ENCODE assay signal across 8 cellular contexts in the genomic region with DNA sequence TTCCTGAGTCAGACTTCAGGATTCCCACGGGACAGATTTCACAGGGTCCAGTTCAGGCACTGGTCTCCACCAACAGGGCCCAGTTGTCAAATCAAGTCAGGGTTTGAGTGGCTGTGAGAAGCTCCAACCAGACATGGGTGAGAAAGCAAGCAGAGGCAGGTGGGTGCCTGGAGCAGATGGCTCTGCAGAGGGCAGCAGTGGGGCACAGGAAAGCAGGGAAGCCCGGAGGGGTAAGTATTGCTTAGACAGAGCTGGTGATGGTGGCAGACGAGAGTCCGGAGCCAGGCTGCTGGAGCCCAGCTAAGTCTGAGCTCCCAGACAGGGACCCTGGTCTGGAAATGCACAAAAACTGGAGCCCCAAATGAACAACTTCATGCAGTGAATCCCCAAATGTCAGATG. TPM values are rescaled to one million over a fixed set of nuclear protein-coding genes. Genes with fewer than 3 reads are reported as not detected.
DNase-seq lines count a peak whose midpoint lies in the region; ATAC-seq, FAIRE-seq and TF ChIP-seq lines count a peak whose summit lies in the region.

No MANE protein-coding gene starts in this region.

- H3K27ac Mint-ChIP-seq in activated B cell treated with CpG ODN at 0.5 μM for 24 hours, result no peak overlapping the region

- peak; percentile 45; the same call in 1 of the 2 replicates for TF ChIP-seq RAD21 in Ishikawa (IDR thresholded peaks at IDR 0.05; ENCODE audit: low read depth)

- TF ChIP-seq CTCF in activated B cell treated with CpG ODN at 0.5 μM for 24 hours (IDR thresholded peaks at IDR 0.05) (no peak), kidney (IDR thresholded peaks at IDR 0.05; ENCODE audit: borderline replicate concordance, extremely low read depth, insufficient read depth) (peak; percentile 36)

- CTCF ChIA-PET in activated B cell treated with CpG ODN at 0.5 μM for 24 hours (lab: Charles Lee), result interaction anchor here (0.6 to 1.5 kb wide), 6 partner anchors 15 to 225 kb away, joined by 3 to 6 read pairs (median 3); no protein-coding TSS in a partner anchor

- H3K36me3 ChIP-seq in kidney (ENCODE audit: control insufficient read depth in 1 of 2, insufficient read depth in 2 of 2, low read length in 2 of 2), result peaks cover 0 to 2% of the 10 kb centered on the region in 2 donors

- intact Hi-C loops in activated B cell treated with CpG ODN at 0.5 μM for 24 hours (cut with micrococcal nuclease) (loop anchor here (1.0 kb wide), 1 partner anchor 44 kb away; no protein-coding TSS in a partner anchor), kidney (cut with DNase I) (no loop called here)

- TF ChIP-seq EP300 in Ishikawa (IDR thresholded peaks at IDR 0.05; ENCODE audit: borderline replicate concordance), result no peak

- peaks cover 12% of the 10 kb centered on the region for H3K4me1 Mint-ChIP-seq in activated B cell treated with CpG ODN at 0.5 μM for 24 hours

- ATAC-seq in activated B cell treated with CpG ODN at 0.5 μM for 24 hours (ENCODE audit: low read depth) (peak; percentile 64), GM19467 (IDR thresholded peaks at IDR 0.05; ENCODE audit: unreplicated experiment) (no peak)

- no peak overlapping the region for H3K4me3 ChIP-seq in kidney (ENCODE audit: low read length in 2 of 2)

- no peak overlapping the region for H3K4me3 Mint-ChIP-seq in activated B cell treated with CpG ODN at 0.5 μM for 24 hours

- no peak for FAIRE-seq in kidney (lab: Jason Lieb, UNC)
- FAIRE-seq in urothelium cell line (lab: Jason Lieb, UNC), result no peak

- no peak overlapping the region for H3K9ac ChIP-seq in kidney (ENCODE audit: low read length in 2 of 2)

- no peaks in the 10 kb centered on the region for H3K9me3 Mint-ChIP-seq in activated B cell treated with CpG ODN at 0.5 μM for 24 hours

- DNase-seq in DMS153 treated with DMSO at 0.1 percent for 48 hours (lab: John Stamatoyannopoulos, UW; ENCODE audit: unreplicated experiment) (peak; percentile 21), activated B cell treated with CpG ODN at 0.5 μM for 24 hours (no peak), kidney (no peak), urothelium cell line (ENCODE audit: low spot score) (no peak), NCI-H146 treated with DMSO at 0.1 percent for 48 hours (lab: John Stamatoyannopoulos, UW; ENCODE audit: unreplicated experiment) (no peak)
- no peak for DNase-seq in effector CD4-positive, alpha-beta T cell

- no peaks in the 10 kb centered on the region for H3K36me3 Mint-ChIP-seq in activated B cell treated with CpG ODN at 0.5 μM for 24 hours (ENCODE audit: low read depth)

- no peaks in the 10 kb centered on the region for H3K9me3 ChIP-seq in kidney (ENCODE audit: control insufficient read depth in 1 of 2, low read length in 2 of 2)

- peaks cover 0 to 4% of the 10 kb centered on the region in 2 donors for H3K4me1 ChIP-seq in kidney (ENCODE audit: control insufficient read depth in 1 of 2, insufficient read depth in 1 of 2, low read depth in 1 of 2, low read length in 2 of 2)

- peaks cover 12% of the 10 kb centered on the region for H3K27me3 Mint-ChIP-seq in activated B cell treated with CpG ODN at 0.5 μM for 24 hours

- POLR2A ChIA-PET in activated B cell treated with CpG ODN at 0.5 μM for 24 hours (lab: Charles Lee), result no interaction called here

- H3K27ac ChIP-seq in kidney (ENCODE audit: low read depth in 2 of 2, low read length in 2 of 2), result no peak overlapping the region

TF ChIP-seq in Ishikawa, 13 proteins besides CTCF, POLR2A, EP300 and RAD21:
- TF ChIP-seq, protein P1, sequence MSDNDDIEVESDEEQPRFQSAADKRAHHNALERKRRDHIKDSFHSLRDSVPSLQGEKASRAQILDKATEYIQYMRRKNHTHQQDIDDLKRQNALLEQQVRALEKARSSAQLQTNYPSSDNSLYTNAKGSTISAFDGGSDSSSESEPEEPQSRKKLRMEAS (IDR thresholded peaks at IDR 0.05), result no peak
- TF ChIP-seq TEAD4 (IDR thresholded peaks at IDR 0.05), result no peak
- TF ChIP-seq TAF1 (IDR thresholded peaks at IDR 0.05; ENCODE audit: low read depth), result no peak
- no peak for TF ChIP-seq YY1 (IDR thresholded peaks at IDR 0.05; ENCODE audit: low read depth)
- TF ChIP-seq ZBTB7A (IDR thresholded peaks at IDR 0.05; ENCODE audit: low read depth), result no peak
- TF ChIP-seq CREB1 (IDR thresholded peaks at IDR 0.05; ENCODE audit: low read depth), result no peak
- TF ChIP-seq, protein P2, sequence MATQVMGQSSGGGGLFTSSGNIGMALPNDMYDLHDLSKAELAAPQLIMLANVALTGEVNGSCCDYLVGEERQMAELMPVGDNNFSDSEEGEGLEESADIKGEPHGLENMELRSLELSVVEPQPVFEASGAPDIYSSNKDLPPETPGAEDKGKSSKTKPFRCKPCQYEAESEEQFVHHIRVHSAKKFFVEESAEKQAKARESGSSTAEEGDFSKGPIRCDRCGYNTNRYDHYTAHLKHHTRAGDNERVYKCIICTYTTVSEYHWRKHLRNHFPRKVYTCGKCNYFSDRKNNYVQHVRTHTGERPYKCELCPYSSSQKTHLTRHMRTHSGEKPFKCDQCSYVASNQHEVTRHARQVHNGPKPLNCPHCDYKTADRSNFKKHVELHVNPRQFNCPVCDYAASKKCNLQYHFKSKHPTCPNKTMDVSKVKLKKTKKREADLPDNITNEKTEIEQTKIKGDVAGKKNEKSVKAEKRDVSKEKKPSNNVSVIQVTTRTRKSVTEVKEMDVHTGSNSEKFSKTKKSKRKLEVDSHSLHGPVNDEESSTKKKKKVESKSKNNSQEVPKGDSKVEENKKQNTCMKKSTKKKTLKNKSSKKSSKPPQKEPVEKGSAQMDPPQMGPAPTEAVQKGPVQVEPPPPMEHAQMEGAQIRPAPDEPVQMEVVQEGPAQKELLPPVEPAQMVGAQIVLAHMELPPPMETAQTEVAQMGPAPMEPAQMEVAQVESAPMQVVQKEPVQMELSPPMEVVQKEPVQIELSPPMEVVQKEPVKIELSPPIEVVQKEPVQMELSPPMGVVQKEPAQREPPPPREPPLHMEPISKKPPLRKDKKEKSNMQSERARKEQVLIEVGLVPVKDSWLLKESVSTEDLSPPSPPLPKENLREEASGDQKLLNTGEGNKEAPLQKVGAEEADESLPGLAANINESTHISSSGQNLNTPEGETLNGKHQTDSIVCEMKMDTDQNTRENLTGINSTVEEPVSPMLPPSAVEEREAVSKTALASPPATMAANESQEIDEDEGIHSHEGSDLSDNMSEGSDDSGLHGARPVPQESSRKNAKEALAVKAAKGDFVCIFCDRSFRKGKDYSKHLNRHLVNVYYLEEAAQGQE (IDR thresholded peaks at IDR 0.05; ENCODE audit: low read depth), result no peak
- TF ChIP-seq, protein P3, sequence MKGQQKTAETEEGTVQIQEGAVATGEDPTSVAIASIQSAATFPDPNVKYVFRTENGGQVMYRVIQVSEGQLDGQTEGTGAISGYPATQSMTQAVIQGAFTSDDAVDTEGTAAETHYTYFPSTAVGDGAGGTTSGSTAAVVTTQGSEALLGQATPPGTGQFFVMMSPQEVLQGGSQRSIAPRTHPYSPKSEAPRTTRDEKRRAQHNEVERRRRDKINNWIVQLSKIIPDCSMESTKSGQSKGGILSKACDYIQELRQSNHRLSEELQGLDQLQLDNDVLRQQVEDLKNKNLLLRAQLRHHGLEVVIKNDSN (IDR thresholded peaks at IDR 0.05), result no peak
- TF ChIP-seq CEBPB (IDR thresholded peaks at IDR 0.05), result no peak
- no peak for TF ChIP-seq NFIC (IDR thresholded peaks at IDR 0.05)
- TF ChIP-seq FOXM1 (IDR thresholded peaks at IDR 0.05; ENCODE audit: borderline replicate concordance, low read depth), result no peak
- TF ChIP-seq TCF12 (IDR thresholded peaks at IDR 0.05; ENCODE audit: low read depth), result no peak
- no peak for TF ChIP-seq EGR1 (IDR thresholded peaks at IDR 0.05)

RNA-seq across cellular contexts. Expression of a gene that starts 40.4 kb away (rescaled TPM):
- 5.5 and 6.2 TPM in 2 replicates for total RNA-seq in activated B cell treated with CpG ODN at 0.5 μM for 24 hours
- total RNA-seq in kidney, result 6.2 TPM
- 1.6 TPM for polyA plus RNA-seq in kidney (ENCODE audit: insufficient read depth, low read depth, low replicate concordance)
